23 cellular contexts compared by ENCODE assay signal in the genomic region with DNA sequence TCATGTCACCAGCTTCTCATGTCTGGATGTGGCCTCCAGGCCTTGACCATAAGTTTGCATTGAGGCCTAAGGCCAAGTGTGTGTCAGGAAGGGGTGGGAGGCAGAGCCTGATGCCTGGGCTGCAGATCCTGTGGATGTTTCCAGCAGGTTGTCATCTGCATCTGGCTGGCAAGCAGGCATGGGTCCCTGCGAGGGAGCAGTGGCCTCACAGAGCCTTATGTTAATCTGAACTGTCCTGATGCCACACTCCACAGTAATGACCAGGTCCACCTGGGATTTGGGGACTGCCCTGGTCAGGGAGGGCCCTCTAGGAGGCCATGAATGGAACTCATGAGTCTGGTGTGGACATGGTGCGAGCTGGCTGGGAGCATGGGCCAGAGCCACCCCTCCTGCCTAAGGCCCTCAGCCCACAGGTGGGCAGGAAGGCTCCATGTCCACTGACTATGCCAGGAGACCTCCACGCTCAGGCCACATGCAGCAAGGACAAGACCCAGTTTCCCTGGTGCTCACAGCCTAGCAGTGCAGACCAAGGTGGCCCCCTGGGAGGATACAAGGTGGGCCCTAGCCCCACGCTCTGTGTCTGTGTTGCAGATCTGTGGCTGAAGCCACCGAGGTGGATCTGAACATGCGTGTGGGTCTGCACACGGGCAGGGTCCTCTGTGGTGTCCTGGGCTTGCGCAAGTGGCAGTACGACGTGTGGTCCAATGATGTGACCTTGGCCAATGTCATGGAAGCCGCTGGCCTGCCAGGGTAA.
DNase-seq lines count a peak whose midpoint lies in the region; ATAC-seq and TF ChIP-seq lines count a peak whose summit lies in the region.
"Had no signal": no experiment of that assay in that cellular context is flagged by ENCODE, and none has a peak within 500 bp of the region (broad histone marks: within the 10 kb centered on the region; RNA-seq: fewer than 3 reads in every experiment).

No MANE protein-coding gene starts in this region.

- H3K23ac ChIP-seq in H9 (ENCODE audit: insufficient read length, low read depth, low read length): no peak overlapping the region

- no peaks in the 10 kb centered on the region for H3K9me3 ChIP-seq in H9 (ENCODE audit: control insufficient read depth, low read depth, low read length)
- H3K9me3 ChIP-seq: BE2C, HAP-1 had no signal

- no peak overlapping the region for H2AK5ac ChIP-seq in H9 (ENCODE audit: insufficient read length, low read length)

- H3K9me3 Mint-ChIP-seq in H9 (no peaks in the 10 kb centered on the region; a peak in 1 of 5 replicates), osteocyte (ENCODE audit: unreplicated experiment) (no peaks in the 10 kb centered on the region), glutamatergic neuron (ENCODE audit: unreplicated experiment) (peaks cover 11% of the 10 kb centered on the region)

- no peak overlapping the region for H2BK5ac ChIP-seq in H9 (ENCODE audit: insufficient read length, low read length)

- DNase-seq in D341Med (ENCODE audit: low spot score) (peak; percentile 10), H9 (no peak), islet precursor cell (peak; percentile 40), osteocyte (ENCODE audit: extremely low spot score, unreplicated experiment) (peak; percentile 73), NCI-H2196 (lab: John Stamatoyannopoulos, UW; ENCODE audit: unreplicated experiment) (no peak), glutamatergic neuron (no peak)
- DNase-seq: BE2C, DMS79, KG1, NCI-H1092, NCI-H1436, NCI-H187 treated with DMSO at 0.1 percent for 48 hours, NCI-H2107, NCI-H510A treated with DMSO at 0.1 percent for 48 hours, NCI-H748 treated with DMSO at 0.1 percent for 48 hours, PC-9, RPMI8226, SHP77 treated with DMSO at 0.1 percent for 48 hours had no signal

- H3K4me1 Mint-ChIP-seq in H9 (0 out of 4 replicates have a peak, but pooled peaks cover 0 to 2% of the 10 kb centered on the region in 2 experiments), osteocyte (ENCODE audit: unreplicated experiment) (no peaks in the 10 kb centered on the region), glutamatergic neuron (ENCODE audit: low read depth, unreplicated experiment) (no peaks in the 10 kb centered on the region)

- H4K5ac ChIP-seq in H9 (ENCODE audit: insufficient read length, low read depth, low read length): peak overlapping the region; percentile 55

- no peaks in the 10 kb centered on the region for H3K27me3 ChIP-seq in H9 (ENCODE audit: insufficient read depth, low read length)
- H3K27me3 ChIP-seq: BE2C had no signal

- no peaks in the 10 kb centered on the region for H3K23me2 ChIP-seq in H9 (ENCODE audit: insufficient read length, low read depth, low read length, poor library complexity, severe bottlenecking)

- H3K36me3 Mint-ChIP-seq in H9 (ENCODE audit: insufficient read depth in 1 of 3, low read depth in 3 of 3) (peaks cover 0 to 6% (median 3%) of the 10 kb centered on the region in 3 experiments; a peak in 4 of 7 replicates), osteocyte (ENCODE audit: unreplicated experiment) (no peaks in the 10 kb centered on the region), glutamatergic neuron (ENCODE audit: unreplicated experiment) (peaks cover 5% of the 10 kb centered on the region)

- no peak for TF ChIP-seq CTCF in H9 (conservative IDR thresholded peaks at IDR 0.05)
- TF ChIP-seq CTCF in osteocyte (IDR thresholded peaks at IDR 0.05): no peak
- no peak for TF ChIP-seq CTCF in glutamatergic neuron (IDR thresholded peaks at IDR 0.05; ENCODE audit: partially characterized antibody, unreplicated experiment)

- no peak overlapping the region for H3K9ac ChIP-seq in H9 (ENCODE audit: extremely low read depth, insufficient read length, low read length)

- H3T11ph ChIP-seq in H9 (ENCODE audit: low read length): no peak overlapping the region

- H3K56ac ChIP-seq in H9 (ENCODE audit: insufficient read length, low read depth, low read length): no peak overlapping the region

- no peak overlapping the region for H2BK120ac ChIP-seq in H9 (ENCODE audit: low read depth, low read length, poor library complexity, severe bottlenecking)

- H2AFZ ChIP-seq in H9 (ENCODE audit: low read length): no peak overlapping the region
- H2AFZ ChIP-seq: PC-9 had no signal

- H2BK12ac ChIP-seq in H9 (ENCODE audit: insufficient read length, low read depth, low read length): no peak overlapping the region

- no peak overlapping the region for H2BK20ac ChIP-seq in H9 (ENCODE audit: low read depth, low read length, poor library complexity, severe bottlenecking)

- H4K91ac ChIP-seq in H9 (ENCODE audit: insufficient read length, low read depth, low read length): no peak overlapping the region

- no peaks in the 10 kb centered on the region for H4K20me1 ChIP-seq in H9 (ENCODE audit: control insufficient read depth, insufficient read depth, insufficient read length)

- H3K18ac ChIP-seq in H9 (ENCODE audit: insufficient read length, low read depth, low read length): peak overlapping the region; percentile 29

- WGBS in H9 (ENCODE audit: extremely low coverage, insufficient read length, low lambda C conversion rate): no CpG with 5 or more reads among the region's 11 CpGs

- H3K4ac ChIP-seq in H9 (ENCODE audit: low read depth, low read length): no peak overlapping the region

- H3K27ac ChIP-seq in H9 (ENCODE audit: insufficient read length, low read depth, low read length): no peak overlapping the region
- H3K27ac ChIP-seq: HL-60, PC-9, SK-N-MC had no signal

- H3K79me2 ChIP-seq in H9 (ENCODE audit: insufficient read depth, low read length): no peaks in the 10 kb centered on the region

- H3K27ac Mint-ChIP-seq in H9: peak overlapping the region in 1 of 3 experiments; percentile 77; a peak in 1 of 7 replicates
- no peak overlapping the region for H3K27ac Mint-ChIP-seq in osteocyte (ENCODE audit: unreplicated experiment)
- H3K27ac Mint-ChIP-seq in glutamatergic neuron (ENCODE audit: unreplicated experiment): no peak overlapping the region

- H2BK15ac ChIP-seq in H9 (ENCODE audit: low read depth, low read length): no peak overlapping the region

- H3K4me3 Mint-ChIP-seq in H9 (no peak overlapping the region), osteocyte (ENCODE audit: unreplicated experiment) (no peak overlapping the region), glutamatergic neuron (ENCODE audit: unreplicated experiment) (no peak overlapping the region)

- H3K14ac ChIP-seq in H9 (ENCODE audit: insufficient read depth, low read length): no peak overlapping the region; the same call in 1 of the 2 replicates

- H3K27me3 Mint-ChIP-seq in H9 (ENCODE audit: low read depth): no peaks in the 10 kb centered on the region; the same call in 1 of the 2 replicates
- H3K27me3 Mint-ChIP-seq in osteocyte (ENCODE audit: unreplicated experiment): no peaks in the 10 kb centered on the region
- H3K27me3 Mint-ChIP-seq in glutamatergic neuron (ENCODE audit: unreplicated experiment): peaks cover 8% of the 10 kb centered on the region

- no peak for ATAC-seq in HG03135 (IDR thresholded peaks at IDR 0.05; ENCODE audit: unreplicated experiment)
- ATAC-seq: HepG2 had no signal

- no peak overlapping the region for H4K8ac ChIP-seq in H9 (replicated peaks; ENCODE audit: insufficient read length, low read depth, low read length)

- H3K79me1 ChIP-seq in H9 (ENCODE audit: insufficient read depth, low read depth, low read length, poor library complexity, severe bottlenecking): no peaks in the 10 kb centered on the region

- no peaks in the 10 kb centered on the region for H3K4me1 ChIP-seq in H9 (ENCODE audit: insufficient read depth, low read length)
- H3K4me1 ChIP-seq: BE2C, HAP-1 had no signal

- no peak overlapping the region for H3K4me2 ChIP-seq in H9 (ENCODE audit: insufficient read depth, insufficient read length, low read length)
- H3K4me2 ChIP-seq: PC-9 had no signal

Comparison
In these comparisons a context has a peak if more than half of its experiments do, and no peak if none do; other contexts are left out.
1. DNase-seq: peak in D341Med (single experiment), islet precursor cell (single experiment) and osteocyte (single experiment); none in H9 (single experiment), NCI-H2196 (single experiment) and glutamatergic neuron (single experiment).